In genomic region chr4:26727849-26728248, GRCh38 we compare ENCODE assay signal across 27 cellular contexts.
"Had no signal": no experiment of that assay in that cellular context is flagged by ENCODE, and none has a peak within 500 bp of the region (broad histone marks: within the 10 kb centered on the region; RNA-seq: fewer than 3 reads in every experiment).

No MANE protein-coding gene starts in this region.

- H3K27ac ChIP-seq: breast epithelium, coronary artery, esophagus squamous epithelium, gastrocnemius medialis, sigmoid colon, stomach, suprapubic skin, tibial nerve had no signal

- H3K9me3 ChIP-seq: breast epithelium, esophagus squamous epithelium, gastrocnemius medialis, sigmoid colon, stomach, suprapubic skin, tibial nerve had no signal

- H3K27me3 ChIP-seq: breast epithelium, esophagus squamous epithelium, gastrocnemius medialis, sigmoid colon, stomach, suprapubic skin, tibial nerve had no signal

- ATAC-seq: activated CD4-positive, alpha-beta T cell treated with anti-CD3 and anti-CD28 coated beads for 36 hours; activated T-cell treated with anti-CD3 and anti-CD28 coated beads, Interleukin-2, amount 50 U/mL, for 72 hours; gastrocnemius medialis; stimulated activated memory B cell treated with anti-CD40 and anti-IgM and Interleukin-4, amounts not matched to agents 10 μg/mL and 1 μg/mL and 100 μg/mL, for 72 hours had no signal

- DNase-seq: activated B cell treated with CpG ODN at 0.5 μM for 24 hours; activated CD4-positive, alpha-beta T cell treated with anti-CD3 and anti-CD28 coated beads for 36 hours; activated CD4-positive, alpha-beta T cell treated with anti-CD3 and anti-CD28 coated beads, Interleukin-2, amount 50 U/mL, for 48 hours; activated effector memory CD4-positive, alpha-beta T cell treated with Interleukin-2 at 50 U/mL for 16 hours; activated naive CD4-positive, alpha-beta T cell treated with anti-CD3 and anti-CD28 coated beads for 36 hours; activated naive CD8-positive, alpha-beta T cell treated with anti-CD3 and anti-CD28 coated beads, Interleukin-2, amount 10 ng/mL, durations not matched to agents 7 days and 5 days; activated T-cell treated with anti-CD3 and anti-CD28 coated beads, Interleukin-2, amount 50 U/mL, for 72 hours; amniotic stem cell; cerebellar nuclear complex; endodermal cell; esophagus squamous epithelium; gastrocnemius medialis; head of caudate nucleus; hypothalamus; left cardiac atrium; nephron progenitor cell; nucleus accumbens; sigmoid colon; stimulated activated CD4-positive, alpha-beta T cell treated with anti-CD3 and anti-CD28 coated beads, Interleukin-15, amount 100 ng/mL, for 24 hours; stomach; T1000 had no signal

- H3K4me1 ChIP-seq: breast epithelium, esophagus squamous epithelium, sigmoid colon, stomach, suprapubic skin, tibial nerve had no signal

- H3K4me3 ChIP-seq: breast epithelium, coronary artery, esophagus squamous epithelium, gastrocnemius medialis, sigmoid colon, smooth muscle cell, stomach, suprapubic skin, tibial nerve had no signal

- H3K36me3 ChIP-seq: breast epithelium, gastrocnemius medialis, suprapubic skin had no signal

- H3K4me2 ChIP-seq: smooth muscle cell had no signal
